32 cellular contexts compared by ENCODE assay signal in the genomic region with DNA sequence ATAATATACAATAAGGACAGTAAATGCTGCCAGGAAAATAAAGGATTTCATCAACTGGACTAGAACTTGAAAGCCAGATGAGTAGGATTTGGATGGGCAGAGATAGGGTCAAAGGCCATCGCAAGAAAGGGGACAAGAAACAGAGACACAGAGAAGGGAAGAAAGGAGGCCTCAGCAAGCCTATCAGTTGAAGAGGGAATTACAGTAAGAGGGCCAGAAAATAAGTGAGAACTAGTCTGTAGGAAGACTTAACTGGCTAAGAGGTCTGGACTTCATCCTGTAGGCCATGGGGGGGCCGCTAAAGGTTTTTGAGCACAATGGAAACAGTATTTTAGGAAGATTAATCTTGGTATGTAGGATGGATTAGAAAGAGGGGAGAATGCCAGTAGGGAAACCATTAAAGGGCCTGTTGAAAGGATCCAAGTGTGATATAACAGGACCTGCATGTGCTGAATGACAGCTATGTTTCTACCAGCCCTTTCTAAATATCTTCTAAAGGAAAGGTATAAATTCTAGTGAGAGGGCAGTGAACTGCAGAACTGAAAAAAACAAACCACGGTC.
"Had no signal": no experiment of that assay in that cellular context is flagged by ENCODE, and none has a peak within 500 bp of the region (broad histone marks: within the 10 kb centered on the region; RNA-seq: fewer than 3 reads in every experiment).

No MANE protein-coding gene starts in this region.

- H3K4me1 ChIP-seq: breast epithelium, gastroesophageal sphincter, lower lobe of right lung, sigmoid colon, upper lobe of left lung, vagina had no signal

- H3K4me3 ChIP-seq: breast epithelium, coronary artery, gastroesophageal sphincter, lower lobe of right lung, mucosa of descending colon, sigmoid colon, upper lobe of left lung, vagina had no signal

- H3K9me3 Mint-ChIP-seq: activated CD8-positive, alpha-beta T cell treated with anti-CD3 and anti-CD28 coated beads for 36 hours; activated T-helper 1 cell treated with anti-CD3 and anti-CD28 coated beads, Interleukin-12 subunit alpha, Interleukin-12 subunit beta, Interleukin-2, Interleukin-4 antibody, amounts not matched to agents 30 ng/mL and 10 ng/mL and 1 ng/mL, durations not matched to agents 14 hours and 24 hours and 36 hours; immature natural killer cell; natural killer cell treated with Interleukin-12 subunit alpha and Interleukin-12 subunit beta and Interleukin-15 and Interleukin-18, amount 100 ng/mL, for 72 hours; stimulated activated memory B cell treated with anti-CD40 and anti-IgM and Interleukin-4, amounts not matched to agents 10 μg/mL and 1 μg/mL and 100 μg/mL, for 72 hours; stimulated activated naive CD8-positive, alpha-beta T cell treated with anti-CD3 and anti-CD28 coated beads, Interleukin-15, amount 100 ng/mL, for 72 hours had no signal

- H3K4me1 Mint-ChIP-seq: activated B cell treated with CpG ODN at 0.5 μM for 24 hours; activated naive CD4-positive, alpha-beta T cell treated with anti-CD3 and anti-CD28 coated beads, Interleukin-2, amount 10 ng/mL, durations not matched to agents 7 days and 5 days had no signal

- H3K4me3 Mint-ChIP-seq: activated B cell treated with CpG ODN at 0.5 μM for 24 hours; activated CD8-positive, alpha-beta T cell treated with anti-CD3 and anti-CD28 coated beads for 36 hours; activated naive CD4-positive, alpha-beta T cell treated with anti-CD3 and anti-CD28 coated beads, Interleukin-2, amount 10 ng/mL, durations not matched to agents 7 days and 5 days; activated naive CD8-positive, alpha-beta T cell treated with anti-CD3 and anti-CD28 coated beads, Interleukin-2, amount 50 U/mL, for 24 hours; activated T-helper 1 cell treated with anti-CD3 and anti-CD28 coated beads, Interleukin-12 subunit alpha, Interleukin-12 subunit beta, Interleukin-2, Interleukin-4 antibody, amounts not matched to agents 30 ng/mL and 10 ng/mL and 1 ng/mL, durations not matched to agents 14 hours and 24 hours and 36 hours; natural killer cell treated with Interleukin-12 subunit alpha and Interleukin-12 subunit beta and Interleukin-15 and Interleukin-18, amount 100 ng/mL, for 72 hours; stimulated activated memory B cell treated with anti-CD40 and anti-IgM and Interleukin-4, amounts not matched to agents 10 μg/mL and 1 μg/mL and 100 μg/mL, for 72 hours; stimulated activated naive CD8-positive, alpha-beta T cell treated with anti-CD3 and anti-CD28 coated beads, Interleukin-15, amount 100 ng/mL, for 72 hours had no signal

- H3K4me2 ChIP-seq: SK-N-SH had no signal

- DNase-seq: activated B cell treated with CpG ODN at 0.5 μM for 24 hours; activated CD4-positive, alpha-beta T cell treated with anti-CD3 and anti-CD28 coated beads, Interleukin-2, amount 50 U/mL, for 1 hour; activated CD8-positive, alpha-beta T cell treated with anti-CD3 and anti-CD28 coated beads for 36 hours; activated gamma-delta T cell; activated naive CD4-positive, alpha-beta T cell treated with anti-CD3 and anti-CD28 coated beads, Interleukin-2, amount 10 ng/mL, durations not matched to agents 7 days and 5 days; activated naive CD8-positive, alpha-beta T cell treated with anti-CD3 and anti-CD28 coated beads, Interleukin-2, amount 50 U/mL, for 24 hours; activated T-cell treated with anti-CD3 and anti-CD28 coated beads for 4 hours; dorsolateral prefrontal cortex; effector memory CD4-positive, alpha-beta T cell; erythroblast; hippocampal formation; immature natural killer cell; lower lobe of right lung; mucosa of descending colon; sigmoid colon; SK-N-SH; small intestine; stimulated activated CD4-positive, alpha-beta T cell treated with anti-CD3 and anti-CD28 coated beads, Interleukin-1b, Interleukin-23, amount 100 ng/mL, for 48 hours; stimulated activated CD4-positive, alpha-beta T cell treated with anti-CD3 and anti-CD28 coated beads, Interleukin-4, amount 100 ng/mL, for 4 hours; stimulated activated CD8-positive, alpha-beta memory T cell treated with anti-CD3 and anti-CD28 coated beads, Interleukin-4, amount 100 ng/mL, for 48 hours; stimulated activated naive CD8-positive, alpha-beta T cell treated with anti-CD3 and anti-CD28 coated beads, Interleukin-15, amount 100 ng/mL, for 72 hours; substantia nigra; T-helper 2 cell; upper lobe of left lung had no signal

- H3K9ac ChIP-seq: SK-N-SH had no signal

- H3K27ac ChIP-seq: breast epithelium, coronary artery, gastroesophageal sphincter, lower lobe of right lung, neutrophil, sigmoid colon, upper lobe of left lung, vagina had no signal

- H3K27me3 ChIP-seq: breast epithelium, dorsolateral prefrontal cortex, gastroesophageal sphincter, neutrophil, sigmoid colon, upper lobe of left lung, vagina had no signal

- ATAC-seq: activated CD8-positive, alpha-beta T cell treated with anti-CD3 and anti-CD28 coated beads for 36 hours; activated naive CD8-positive, alpha-beta T cell treated with anti-CD3 and anti-CD28 coated beads, Interleukin-2, amount 50 U/mL, for 24 hours; gastroesophageal sphincter; lower lobe of right lung; mucosa of descending colon; natural killer cell treated with Interleukin-12 subunit alpha and Interleukin-12 subunit beta and Interleukin-15 and Interleukin-18, amount 100 ng/mL, for 72 hours; stimulated activated memory B cell treated with anti-CD40 and anti-IgM and Interleukin-4, amounts not matched to agents 10 μg/mL and 1 μg/mL and 100 μg/mL, for 72 hours; stimulated activated naive CD8-positive, alpha-beta T cell treated with anti-CD3 and anti-CD28 coated beads, Interleukin-15, amount 100 ng/mL, for 72 hours had no signal

- H3K36me3 ChIP-seq: breast epithelium, lower lobe of right lung, neutrophil, sigmoid colon, upper lobe of left lung, vagina had no signal

- H3K9me3 ChIP-seq: breast epithelium, gastroesophageal sphincter, lower lobe of right lung, mucosa of descending colon, neutrophil, sigmoid colon, SK-N-SH, upper lobe of left lung, vagina had no signal

- H3K27ac Mint-ChIP-seq: activated B cell treated with CpG ODN at 0.5 μM for 24 hours; activated CD8-positive, alpha-beta T cell treated with anti-CD3 and anti-CD28 coated beads for 36 hours; activated naive CD4-positive, alpha-beta T cell treated with anti-CD3 and anti-CD28 coated beads, Interleukin-2, amount 10 ng/mL, durations not matched to agents 7 days and 5 days; activated naive CD8-positive, alpha-beta T cell treated with anti-CD3 and anti-CD28 coated beads, Interleukin-2, amount 50 U/mL, for 24 hours; activated T-helper 1 cell treated with anti-CD3 and anti-CD28 coated beads, Interleukin-12 subunit alpha, Interleukin-12 subunit beta, Interleukin-2, Interleukin-4 antibody, amounts not matched to agents 30 ng/mL and 10 ng/mL and 1 ng/mL, durations not matched to agents 14 hours and 24 hours and 36 hours; stimulated activated memory B cell treated with anti-CD40 and anti-IgM and Interleukin-4, amounts not matched to agents 10 μg/mL and 1 μg/mL and 100 μg/mL, for 72 hours; stimulated activated naive CD8-positive, alpha-beta T cell treated with anti-CD3 and anti-CD28 coated beads, Interleukin-15, amount 100 ng/mL, for 72 hours had no signal

- H3K27me3 Mint-ChIP-seq: activated B cell treated with CpG ODN at 0.5 μM for 24 hours; activated CD8-positive, alpha-beta T cell treated with anti-CD3 and anti-CD28 coated beads for 36 hours; activated naive CD4-positive, alpha-beta T cell treated with anti-CD3 and anti-CD28 coated beads, Interleukin-2, amount 10 ng/mL, durations not matched to agents 7 days and 5 days; activated naive CD8-positive, alpha-beta T cell treated with anti-CD3 and anti-CD28 coated beads, Interleukin-2, amount 50 U/mL, for 24 hours; natural killer cell treated with Interleukin-12 subunit alpha and Interleukin-12 subunit beta and Interleukin-15 and Interleukin-18, amount 100 ng/mL, for 72 hours; stimulated activated memory B cell treated with anti-CD40 and anti-IgM and Interleukin-4, amounts not matched to agents 10 μg/mL and 1 μg/mL and 100 μg/mL, for 72 hours; stimulated activated naive CD8-positive, alpha-beta T cell treated with anti-CD3 and anti-CD28 coated beads, Interleukin-15, amount 100 ng/mL, for 72 hours had no signal
